ENCODE assay signal across 33 cellular contexts in the genomic region with DNA sequence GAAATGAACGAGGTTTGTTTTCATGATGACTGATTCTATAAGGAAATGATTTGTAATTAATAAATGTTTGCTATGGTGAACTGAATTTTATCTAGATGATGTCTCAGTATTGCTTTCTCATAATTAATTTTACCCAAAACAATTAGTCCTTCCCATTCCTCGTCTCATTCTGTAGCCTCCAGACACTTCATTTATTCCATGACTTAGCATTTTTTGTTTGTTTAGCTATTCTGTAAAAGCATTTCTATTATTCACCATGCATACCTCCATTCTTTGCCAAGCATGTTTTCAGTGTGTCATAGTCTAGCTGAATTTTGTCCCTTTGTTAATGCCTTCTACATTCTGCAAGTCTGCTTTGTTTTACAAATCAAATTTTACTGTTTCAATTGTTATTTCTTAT.
"Had no signal": no experiment of that assay in that cellular context is flagged by ENCODE, and none has a peak within 500 bp of the region (broad histone marks: within the 10 kb centered on the region; RNA-seq: fewer than 3 reads in every experiment).

No MANE protein-coding gene starts in this region.

- H3K4me1 ChIP-seq: body of pancreas, colonic mucosa, esophagus squamous epithelium, gastroesophageal sphincter had no signal

- H3K9me3 ChIP-seq: body of pancreas, colonic mucosa, gastroesophageal sphincter had no signal

- FAIRE-seq: astrocyte, endometrium, endothelial cell of umbilical vein had no signal

- DNase-seq: activated B cell treated with CpG ODN at 0.5 μM for 24 hours; activated CD4-positive, alpha-beta T cell treated with anti-CD3 and anti-CD28 coated beads for 48 hours; activated CD4-positive, alpha-beta T cell treated with anti-CD3 and anti-CD28 coated beads, Interleukin-2, amount 50 U/mL, for 1 hour; activated CD4-positive, alpha-beta T cell treated with anti-CD3 and anti-CD28 coated beads, Interleukin-2, amount 50 U/mL, for 48 hours; activated CD8-positive, alpha-beta memory T cell treated with anti-CD3 and anti-CD28 coated beads for 24 hours; activated CD8-positive, alpha-beta T cell treated with anti-CD3 and anti-CD28 coated beads for 36 hours; activated effector memory CD4-positive, alpha-beta T cell treated with Interleukin-2 at 50 U/mL for 16 hours; activated gamma-delta T cell treated with Interleukin-2 at 50 U/mL for 16 hours; activated naive CD4-positive, alpha-beta T cell treated with anti-CD3 and anti-CD28 coated beads, Interleukin-2, amount 50 U/mL, for 16 hours; activated naive CD4-positive, alpha-beta T cell treated with Interleukin-2 at 50 U/mL for 16 hours; activated T-cell treated with anti-CD3 and anti-CD28 coated beads, Interleukin-2, amount 50 U/mL, for 4 hours; amniotic stem cell; anterior cingulate cortex; body of pancreas; central memory CD4-positive, alpha-beta T cell; cerebellar nuclear complex; colonic mucosa; effector CD8-positive, alpha-beta T cell; esophagus squamous epithelium; foreskin melanocyte; head of caudate nucleus; T-helper 1 cell; T-helper 17 cell; T1000; WERI-Rb-1 had no signal

- H3K27me3 ChIP-seq: body of pancreas, cardiac muscle cell, colonic mucosa, esophagus squamous epithelium, gastroesophageal sphincter had no signal

- H3K27ac ChIP-seq: body of pancreas, cardiac muscle cell, colonic mucosa, epithelial cell of prostate, esophagus squamous epithelium, gastroesophageal sphincter, WERI-Rb-1 had no signal

- H3K36me3 ChIP-seq: cardiac muscle cell, colonic mucosa, esophagus squamous epithelium, gastroesophageal sphincter, WERI-Rb-1 had no signal

- ATAC-seq: activated CD4-positive, CD25-positive, alpha-beta regulatory T cell treated with anti-CD3 and anti-CD28 coated beads, Interleukin-2, amount 50 U/mL, for 24 hours; activated CD8-positive, alpha-beta T cell treated with anti-CD3 and anti-CD28 coated beads for 36 hours; activated T-cell treated with anti-CD3 and anti-CD28 coated beads, Interleukin-2, amount 50 U/mL, for 4 hours; activated T-helper 17 cell treated with anti-CD3 and anti-CD28 coated beads, Interleukin-2, amount 50 U/mL, for 72 hours; body of pancreas; gastroesophageal sphincter; T-helper 17 cell had no signal

- H3K4me3 ChIP-seq: body of pancreas, cardiac muscle cell, colonic mucosa, esophagus squamous epithelium, gastroesophageal sphincter had no signal
